20 cellular contexts compared by ENCODE assay signal in genomic region chr7:74598558-74598957, GRCh38. TPM values are rescaled to one million over a fixed set of nuclear protein-coding genes. Genes with fewer than 3 reads are reported as not detected.
DNase-seq lines count a peak whose midpoint lies in the region; ATAC-seq and TF ChIP-seq lines count a peak whose summit lies in the region.
"Had no signal": no experiment of that assay in that cellular context is flagged by ENCODE, and none has a peak within 500 bp of the region (broad histone marks: within the 10 kb centered on the region; RNA-seq: fewer than 3 reads in every experiment).

No MANE protein-coding gene starts in this region.

- H3K9me3 Mint-ChIP-seq in activated CD4-positive, alpha-beta T cell treated with anti-CD3 and anti-CD28 coated beads for 36 hours (ENCODE audit: low read depth): no peaks in the 10 kb centered on the region
- no peaks in the 10 kb centered on the region for H3K9me3 Mint-ChIP-seq in brain
- H3K9me3 Mint-ChIP-seq: activated T-helper 1 cell treated with anti-CD3 and anti-CD28 coated beads, Interleukin-12 subunit alpha, Interleukin-12 subunit beta, Interleukin-2, Interleukin-4 antibody, amounts not matched to agents 30 ng/mL and 10 ng/mL and 1 ng/mL, durations not matched to agents 14 hours and 24 hours and 36 hours; naive thymus-derived CD8-positive, alpha-beta T cell had no signal

- H3K27ac Mint-ChIP-seq in activated CD4-positive, alpha-beta T cell treated with anti-CD3 and anti-CD28 coated beads for 36 hours: no peak overlapping the region
- peak overlapping the region in 3 of 5 experiments; percentile 11 to 67 (median 48) for H3K27ac Mint-ChIP-seq in brain
- H3K27ac Mint-ChIP-seq: activated T-helper 1 cell treated with anti-CD3 and anti-CD28 coated beads, Interleukin-12 subunit alpha, Interleukin-12 subunit beta, Interleukin-2, Interleukin-4 antibody, amounts not matched to agents 30 ng/mL and 10 ng/mL and 1 ng/mL, durations not matched to agents 14 hours and 24 hours and 36 hours had no signal

- ATAC-seq in activated CD4-positive, alpha-beta T cell treated with anti-CD3 and anti-CD28 coated beads for 36 hours: peak; percentile 25
- no peak for ATAC-seq in GM18870 (IDR thresholded peaks at IDR 0.05; ENCODE audit: unreplicated experiment)
- ATAC-seq: left lobe of liver; naive thymus-derived CD8-positive, alpha-beta T cell had no signal

- H3K36me3 ChIP-seq in Karpas-422 (ENCODE audit: insufficient read depth, low read length): no peaks in the 10 kb centered on the region

- POLR2A ChIA-PET in activated CD4-positive, alpha-beta T cell treated with anti-CD3 and anti-CD28 coated beads for 36 hours (lab: Charles Lee): no interaction called here

- H2AFZ ChIP-seq in Karpas-422 (ENCODE audit: low read length): no peak overlapping the region

- no peaks in the 10 kb centered on the region for H3K9me3 ChIP-seq in Karpas-422 (ENCODE audit: low read length)
- H3K9me3 ChIP-seq: psoas muscle, testis had no signal

- H3K79me2 ChIP-seq in Karpas-422 (ENCODE audit: low read length): no peaks in the 10 kb centered on the region

- no peak overlapping the region for H3K27ac ChIP-seq in substantia nigra (ENCODE audit: low read depth, low read length, poor library complexity, severe bottlenecking)
- no peak overlapping the region for H3K27ac ChIP-seq in Karpas-422 (ENCODE audit: low read length)
- H3K27ac ChIP-seq: 22Rv1, psoas muscle, testis had no signal

- no peaks in the 10 kb centered on the region for H4K20me1 ChIP-seq in Karpas-422 (ENCODE audit: insufficient read depth, low read depth, low read length)

- peaks cover 13% of the 10 kb centered on the region for H3K4me1 ChIP-seq in Karpas-422 (ENCODE audit: low read length)
- H3K4me1 ChIP-seq: psoas muscle, testis had no signal

- no peak overlapping the region for H3K4me3 Mint-ChIP-seq in activated CD4-positive, alpha-beta T cell treated with anti-CD3 and anti-CD28 coated beads for 36 hours
- no peak overlapping the region for H3K4me3 Mint-ChIP-seq in brain
- H3K4me3 Mint-ChIP-seq: activated T-helper 1 cell treated with anti-CD3 and anti-CD28 coated beads, Interleukin-12 subunit alpha, Interleukin-12 subunit beta, Interleukin-2, Interleukin-4 antibody, amounts not matched to agents 30 ng/mL and 10 ng/mL and 1 ng/mL, durations not matched to agents 14 hours and 24 hours and 36 hours; naive thymus-derived CD8-positive, alpha-beta T cell had no signal

- H3K4me3 ChIP-seq in Karpas-422 (ENCODE audit: low read length): no peak overlapping the region
- H3K4me3 ChIP-seq: psoas muscle, testis had no signal

- no peak for TF ChIP-seq CTCF in brain (conservative IDR thresholded peaks at IDR 0.05)

- no peaks in the 10 kb centered on the region for H3K27me3 Mint-ChIP-seq in activated CD4-positive, alpha-beta T cell treated with anti-CD3 and anti-CD28 coated beads for 36 hours
- H3K27me3 Mint-ChIP-seq in brain: no peaks in the 10 kb centered on the region
- H3K27me3 Mint-ChIP-seq: naive thymus-derived CD8-positive, alpha-beta T cell had no signal

- H3K9ac ChIP-seq in Karpas-422 (ENCODE audit: low read length): no peak overlapping the region

- no peak overlapping the region for H3K4me2 ChIP-seq in Karpas-422 (ENCODE audit: low read depth, low read length, poor library complexity, severe bottlenecking)

- no peaks in the 10 kb centered on the region for H3K27me3 ChIP-seq in Karpas-422 (ENCODE audit: low read length)
- H3K27me3 ChIP-seq: testis had no signal

- H3K4me1 Mint-ChIP-seq in activated CD4-positive, alpha-beta T cell treated with anti-CD3 and anti-CD28 coated beads for 36 hours: peaks cover 9% of the 10 kb centered on the region
- no peaks in the 10 kb centered on the region for H3K4me1 Mint-ChIP-seq in brain
- H3K4me1 Mint-ChIP-seq: naive thymus-derived CD8-positive, alpha-beta T cell had no signal

- CTCF ChIA-PET in activated CD4-positive, alpha-beta T cell treated with anti-CD3 and anti-CD28 coated beads for 36 hours (lab: Charles Lee): interaction anchor here (0.8 kb wide), 1 partner anchor 11 kb away, joined by 4 read pairs; no protein-coding TSS in a partner anchor

- no peak for DNase-seq in activated CD4-positive, alpha-beta T cell treated with anti-CD3 and anti-CD28 coated beads for 36 hours
- no peak for DNase-seq in activated CD4-positive, alpha-beta T cell treated with anti-CD3 and anti-CD28 coated beads, Interleukin-2, amount 50 U/mL, for 1 hour
- DNase-seq in HT1080 (ENCODE audit: low read depth) (peak; percentile 75), renal cortical epithelial cell (ENCODE audit: low read depth) (peak; percentile 33), substantia nigra (lab: John Stamatoyannopoulos, UW) (no peak), Karpas-422 (no peak)
- DNase-seq: activated CD4-positive, alpha-beta T cell treated with anti-CD3 and anti-CD28 coated beads, Interleukin-2, amount 50 U/mL, for 4 hours; anterior cingulate cortex; cortex of kidney; naive thymus-derived CD8-positive, alpha-beta T cell; NCI-H1092; NCI-H2171 treated with DMSO at 0.1 percent for 48 hours; psoas muscle; SIG-M5; testis had no signal

- H3K9me2 ChIP-seq in Karpas-422 (replicated peaks; ENCODE audit: insufficient read depth, low read length): no peaks in the 10 kb centered on the region

- intact Hi-C loops in activated CD4-positive, alpha-beta T cell treated with anti-CD3 and anti-CD28 coated beads for 36 hours (cut with DNase I, micrococcal nuclease): no loop called here

- H3K36me3 Mint-ChIP-seq in activated CD4-positive, alpha-beta T cell treated with anti-CD3 and anti-CD28 coated beads for 36 hours (ENCODE audit: low read depth): no peaks in the 10 kb centered on the region
- H3K36me3 Mint-ChIP-seq in brain: peaks cover 84% of the 10 kb centered on the region
- H3K36me3 Mint-ChIP-seq: naive thymus-derived CD8-positive, alpha-beta T cell had no signal

RNA-seq across cellular contexts. Expression of gene GTF2I, which starts 59.0 kb away (rescaled TPM):
- total RNA-seq in activated CD4-positive, alpha-beta T cell treated with anti-CD3 and anti-CD28 coated beads for 36 hours: 100 to 1,000 TPM; 125 to 130 TPM
- 94.4 and 205 TPM in 2 replicates for total RNA-seq in HT1080 (2014; rRNA removed; shearing (Covaris generic))
- polyA plus RNA-seq in HT1080 (2015; cell fraction: cytosol; rRNA removed): 64.5 and 75.6 TPM in 2 replicates
- polyA plus RNA-seq in HT1080 (2015; cell fraction: nucleus; rRNA removed): 301 and 363 TPM in 2 replicates
- 215 TPM for polyA plus RNA-seq in brain (ENCODE audit: insufficient read depth, low read depth, low replicate concordance)
- 112 and 399 TPM in 2 replicates for total RNA-seq in renal cortical epithelial cell
- total RNA-seq in Karpas-422 (2014; rRNA removed; shearing (Covaris generic); ENCODE audit: low replicate concordance): 130 and 176 TPM in 2 replicates

Comparison
In these comparisons a context has a peak if more than half of its experiments do, and no peak if none do; other contexts are left out.
1. DNase-seq: peak in HT1080 (single experiment) and renal cortical epithelial cell (single experiment); none in activated CD4-positive, alpha-beta T cell treated with anti-CD3 and anti-CD28 coated beads for 36 hours (single experiment), activated CD4-positive, alpha-beta T cell treated with anti-CD3 and anti-CD28 coated beads, Interleukin-2, amount 50 U/mL, for 1 hour (single experiment), substantia nigra (0 of 49) and Karpas-422 (single experiment).